1 cellular context compared by ENCODE assay signal in the genomic region with DNA sequence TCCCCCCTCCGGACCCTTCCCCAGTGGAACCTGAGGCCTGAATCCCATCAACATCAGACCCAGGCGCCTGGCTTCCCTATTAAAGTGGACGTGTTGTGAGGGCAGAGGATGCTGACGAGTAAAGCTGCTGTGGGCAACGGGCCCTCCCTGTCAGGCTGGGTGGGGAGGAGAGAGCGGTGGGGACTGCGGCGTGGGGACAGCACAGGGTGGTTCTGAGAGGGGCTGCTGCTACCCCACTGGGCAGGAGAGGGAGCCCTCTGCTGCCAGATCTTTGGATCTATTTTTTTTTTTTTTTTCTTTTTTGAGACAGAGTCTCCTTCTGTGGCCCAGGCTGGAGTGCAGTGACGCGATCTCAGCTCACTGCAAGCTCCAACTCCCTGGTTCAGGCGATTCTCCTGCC.
TF ChIP-seq lines count a peak whose summit lies in the region.

No MANE protein-coding gene starts in this region.

TF ChIP-seq in GM23338, 12 proteins besides CTCF, POLR2A, EP300 and RAD21 (continued from another document):
- TF ChIP-seq, protein P1, sequence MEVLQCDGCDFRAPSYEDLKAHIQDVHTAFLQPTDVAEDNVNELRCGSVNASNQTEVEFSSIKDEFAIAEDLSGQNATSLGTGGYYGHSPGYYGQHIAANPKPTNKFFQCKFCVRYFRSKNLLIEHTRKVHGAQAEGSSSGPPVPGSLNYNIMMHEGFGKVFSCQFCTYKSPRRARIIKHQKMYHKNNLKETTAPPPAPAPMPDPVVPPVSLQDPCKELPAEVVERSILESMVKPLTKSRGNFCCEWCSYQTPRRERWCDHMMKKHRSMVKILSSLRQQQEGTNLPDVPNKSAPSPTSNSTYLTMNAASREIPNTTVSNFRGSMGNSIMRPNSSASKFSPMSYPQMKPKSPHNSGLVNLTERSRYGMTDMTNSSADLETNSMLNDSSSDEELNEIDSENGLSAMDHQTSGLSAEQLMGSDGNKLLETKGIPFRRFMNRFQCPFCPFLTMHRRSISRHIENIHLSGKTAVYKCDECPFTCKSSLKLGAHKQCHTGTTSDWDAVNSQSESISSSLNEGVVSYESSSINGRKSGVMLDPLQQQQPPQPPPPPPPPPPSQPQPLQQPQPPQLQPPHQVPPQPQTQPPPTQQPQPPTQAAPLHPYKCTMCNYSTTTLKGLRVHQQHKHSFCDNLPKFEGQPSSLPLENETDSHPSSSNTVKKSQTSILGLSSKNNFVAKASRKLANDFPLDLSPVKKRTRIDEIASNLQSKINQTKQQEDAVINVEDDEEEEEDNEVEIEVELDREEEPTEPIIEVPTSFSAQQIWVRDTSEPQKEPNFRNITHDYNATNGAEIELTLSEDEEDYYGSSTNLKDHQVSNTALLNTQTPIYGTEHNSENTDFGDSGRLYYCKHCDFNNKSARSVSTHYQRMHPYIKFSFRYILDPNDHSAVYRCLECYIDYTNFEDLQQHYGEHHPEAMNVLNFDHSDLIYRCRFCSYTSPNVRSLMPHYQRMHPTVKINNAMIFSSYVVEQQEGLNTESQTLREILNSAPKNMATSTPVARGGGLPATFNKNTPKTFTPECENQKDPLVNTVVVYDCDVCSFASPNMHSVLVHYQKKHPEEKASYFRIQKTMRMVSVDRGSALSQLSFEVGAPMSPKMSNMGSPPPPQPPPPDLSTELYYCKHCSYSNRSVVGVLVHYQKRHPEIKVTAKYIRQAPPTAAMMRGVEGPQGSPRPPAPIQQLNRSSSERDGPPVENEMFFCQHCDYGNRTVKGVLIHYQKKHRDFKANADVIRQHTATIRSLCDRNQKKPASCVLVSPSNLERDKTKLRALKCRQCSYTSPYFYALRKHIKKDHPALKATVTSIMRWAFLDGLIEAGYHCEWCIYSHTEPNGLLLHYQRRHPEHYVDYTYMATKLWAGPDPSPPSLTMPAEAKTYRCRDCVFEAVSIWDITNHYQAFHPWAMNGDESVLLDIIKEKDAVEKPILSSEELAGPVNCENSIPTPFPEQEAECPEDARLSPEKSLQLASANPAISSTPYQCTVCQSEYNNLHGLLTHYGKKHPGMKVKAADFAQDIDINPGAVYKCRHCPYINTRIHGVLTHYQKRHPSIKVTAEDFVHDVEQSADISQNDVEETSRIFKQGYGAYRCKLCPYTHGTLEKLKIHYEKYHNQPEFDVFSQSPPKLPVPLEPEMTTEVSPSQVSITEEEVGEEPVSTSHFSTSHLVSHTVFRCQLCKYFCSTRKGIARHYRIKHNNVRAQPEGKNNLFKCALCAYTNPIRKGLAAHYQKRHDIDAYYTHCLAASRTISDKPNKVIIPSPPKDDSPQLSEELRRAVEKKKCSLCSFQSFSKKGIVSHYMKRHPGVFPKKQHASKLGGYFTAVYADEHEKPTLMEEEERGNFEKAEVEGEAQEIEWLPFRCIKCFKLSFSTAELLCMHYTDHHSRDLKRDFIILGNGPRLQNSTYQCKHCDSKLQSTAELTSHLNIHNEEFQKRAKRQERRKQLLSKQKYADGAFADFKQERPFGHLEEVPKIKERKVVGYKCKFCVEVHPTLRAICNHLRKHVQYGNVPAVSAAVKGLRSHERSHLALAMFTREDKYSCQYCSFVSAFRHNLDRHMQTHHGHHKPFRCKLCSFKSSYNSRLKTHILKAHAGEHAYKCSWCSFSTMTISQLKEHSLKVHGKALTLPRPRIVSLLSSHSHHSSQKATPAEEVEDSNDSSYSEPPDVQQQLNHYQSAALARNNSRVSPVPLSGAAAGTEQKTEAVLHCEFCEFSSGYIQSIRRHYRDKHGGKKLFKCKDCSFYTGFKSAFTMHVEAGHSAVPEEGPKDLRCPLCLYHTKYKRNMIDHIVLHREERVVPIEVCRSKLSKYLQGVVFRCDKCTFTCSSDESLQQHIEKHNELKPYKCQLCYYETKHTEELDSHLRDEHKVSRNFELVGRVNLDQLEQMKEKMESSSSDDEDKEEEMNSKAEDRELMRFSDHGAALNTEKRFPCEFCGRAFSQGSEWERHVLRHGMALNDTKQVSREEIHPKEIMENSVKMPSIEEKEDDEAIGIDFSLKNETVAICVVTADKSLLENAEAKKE (CRISPR knock-in tag; IDR thresholded peaks at IDR 0.05): no peak
- TF ChIP-seq POLR2AphosphoS5 (IDR thresholded peaks at IDR 0.05; ENCODE audit: low read depth) (no peak), STAT1 (IDR thresholded peaks at IDR 0.05; ENCODE audit: unreplicated experiment) (no peak), EZH2phosphoT487 (IDR thresholded peaks at IDR 0.05; ENCODE audit: unreplicated experiment) (no peak), EZH2 (IDR thresholded peaks at IDR 0.05; ENCODE audit: low read depth, unreplicated experiment) (no peak), ZNF331 (CRISPR knock-in tag; IDR thresholded peaks at IDR 0.05; ENCODE audit: low read depth) (no peak), CREB1 (CRISPR knock-in tag; IDR thresholded peaks at IDR 0.05; ENCODE audit: low read depth) (no peak), JUNB (IDR thresholded peaks at IDR 0.05; ENCODE audit: unreplicated experiment) (no peak)
- TF ChIP-seq, protein P2, sequence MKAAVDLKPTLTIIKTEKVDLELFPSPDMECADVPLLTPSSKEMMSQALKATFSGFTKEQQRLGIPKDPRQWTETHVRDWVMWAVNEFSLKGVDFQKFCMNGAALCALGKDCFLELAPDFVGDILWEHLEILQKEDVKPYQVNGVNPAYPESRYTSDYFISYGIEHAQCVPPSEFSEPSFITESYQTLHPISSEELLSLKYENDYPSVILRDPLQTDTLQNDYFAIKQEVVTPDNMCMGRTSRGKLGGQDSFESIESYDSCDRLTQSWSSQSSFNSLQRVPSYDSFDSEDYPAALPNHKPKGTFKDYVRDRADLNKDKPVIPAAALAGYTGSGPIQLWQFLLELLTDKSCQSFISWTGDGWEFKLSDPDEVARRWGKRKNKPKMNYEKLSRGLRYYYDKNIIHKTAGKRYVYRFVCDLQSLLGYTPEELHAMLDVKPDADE (IDR thresholded peaks at IDR 0.05): no peak
